In genomic region chr4:92344216-92344615, GRCh38 we compare ENCODE assay signal across 10 cellular contexts. TPM values are rescaled to one million over a fixed set of nuclear protein-coding genes. Genes with fewer than 3 reads are reported as not detected.
"Had no signal": no experiment of that assay in that cellular context is flagged by ENCODE, and none has a peak within 500 bp of the region (broad histone marks: within the 10 kb centered on the region; RNA-seq: fewer than 3 reads in every experiment).

No MANE protein-coding gene starts in this region.

- H3K4me3 Mint-ChIP-seq: GM23338, H9, HFFc6 had no signal

- H3K4me1 Mint-ChIP-seq: H9 had no signal

- H3K36me3 ChIP-seq: HAP-1 had no signal

- H3K4me2 ChIP-seq: GM23338 had no signal

- H3K4me1 ChIP-seq: HAP-1 had no signal

- DNase-seq: GM23248, GOT3, H7, H9, HCEC 1CT, HFFc6 had no signal

- FAIRE-seq: H54 had no signal

- H3K9ac ChIP-seq: GM23248 had no signal

- H3K9me3 Mint-ChIP-seq: GM23338, H9 had no signal

- H3K9me3 ChIP-seq: HAP-1 had no signal

- ATAC-seq: HCT116 had no signal

- H3K27ac ChIP-seq: GM23248 had no signal

- H3K27ac Mint-ChIP-seq: GM23338, HFFc6 had no signal

- H3K4me3 ChIP-seq: GM23248, GM23338, HAP-1 had no signal

- H2AFZ ChIP-seq: GM23248, GM23338 had no signal

RNA-seq across cellular contexts. Expression of gene GRID2, which starts 40.5 kb away (rescaled TPM):
- total RNA-seq: GM23248, HFFc6 had no signal
- polyA plus RNA-seq: GM23248 had no signal
